17 cellular contexts compared by ENCODE assay signal in the genomic region with DNA sequence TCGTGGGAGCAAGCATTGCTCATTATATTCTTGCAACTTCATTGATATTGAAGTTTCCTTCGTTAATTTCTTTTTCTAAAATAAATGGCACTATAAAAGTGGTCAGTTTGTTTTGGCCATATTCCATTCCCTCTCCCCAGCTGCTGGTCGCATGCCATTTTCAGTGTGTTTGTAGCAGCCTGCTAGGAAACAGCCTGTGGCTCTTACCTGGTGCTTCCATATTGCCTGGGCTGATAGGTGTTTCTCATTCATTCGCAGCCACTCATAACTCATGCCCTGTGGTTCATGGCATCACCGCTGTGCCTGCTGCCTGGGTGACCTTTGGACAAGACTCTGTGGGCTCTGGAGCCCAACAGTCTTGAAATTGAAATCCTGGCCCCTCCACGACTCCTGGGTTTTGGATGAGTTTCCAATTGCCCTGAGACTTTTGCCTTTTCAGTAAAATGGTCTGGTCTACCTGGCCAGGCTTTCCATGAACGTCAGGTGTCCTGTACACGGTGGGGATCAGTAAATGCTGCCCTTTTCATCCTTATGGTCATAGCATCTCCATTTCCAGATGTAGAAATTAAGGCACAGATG.
DNase-seq lines count a peak whose midpoint lies in the region; ATAC-seq, FAIRE-seq and TF ChIP-seq lines count a peak whose summit lies in the region.
"Had no signal": no experiment of that assay in that cellular context is flagged by ENCODE, and none has a peak within 500 bp of the region (broad histone marks: within the 10 kb centered on the region; RNA-seq: fewer than 3 reads in every experiment).

No MANE protein-coding gene starts in this region.

- ATAC-seq in pancreas (peak; percentile 40 to 63 (median 49)), HG03175 (IDR thresholded peaks at IDR 0.05; ENCODE audit: unreplicated experiment) (no peak)

- H3K27ac Mint-ChIP-seq in activated T-helper 1 cell treated with anti-CD3 and anti-CD28 coated beads, Interleukin-12 subunit alpha, Interleukin-12 subunit beta, Interleukin-2, Interleukin-4 antibody, amounts not matched to agents 30 ng/mL and 10 ng/mL and 1 ng/mL, durations not matched to agents 14 hours and 24 hours and 36 hours: no peak overlapping the region
- H3K27ac Mint-ChIP-seq: memory B cell had no signal

- H3K4me3 ChIP-seq in adipocyte (ENCODE audit: low read length) (peak overlapping the region; percentile 48), pancreas (no peak overlapping the region)
- H3K4me3 ChIP-seq: PC-9, SK-N-MC had no signal

- intact Hi-C loops in pancreas (cut with DNase I): no loop called here
- intact Hi-C loops in activated T-helper 1 cell treated with anti-CD3 and anti-CD28 coated beads, Interleukin-12 subunit alpha, Interleukin-12 subunit beta, Interleukin-2, Interleukin-4 antibody, amounts not matched to agents 30 ng/mL and 10 ng/mL and 1 ng/mL, durations not matched to agents 14 hours and 24 hours and 36 hours (cut with micrococcal nuclease): loop anchor here (2.0 to 5.0 kb wide), 3 partner anchors 20 to 70 kb away; a partner anchor contains a TSS

- H3K4me1 Mint-ChIP-seq in activated T-helper 1 cell treated with anti-CD3 and anti-CD28 coated beads, Interleukin-12 subunit alpha, Interleukin-12 subunit beta, Interleukin-2, Interleukin-4 antibody, amounts not matched to agents 30 ng/mL and 10 ng/mL and 1 ng/mL, durations not matched to agents 14 hours and 24 hours and 36 hours (ENCODE audit: low read depth): peaks cover 51% of the 10 kb centered on the region
- H3K4me1 Mint-ChIP-seq: memory B cell had no signal

- TF ChIP-seq CTCF in pancreas (IDR thresholded peaks at IDR 0.05): no peak

- no peak for FAIRE-seq in pancreas (lab: Jason Lieb, UNC)

- H3K27me3 Mint-ChIP-seq in activated T-helper 1 cell treated with anti-CD3 and anti-CD28 coated beads, Interleukin-12 subunit alpha, Interleukin-12 subunit beta, Interleukin-2, Interleukin-4 antibody, amounts not matched to agents 30 ng/mL and 10 ng/mL and 1 ng/mL, durations not matched to agents 14 hours and 24 hours and 36 hours (ENCODE audit: insufficient read depth): no peaks in the 10 kb centered on the region
- H3K27me3 Mint-ChIP-seq: memory B cell had no signal

- WGBS in pancreas, 2 donors: 34 to 43% methylated on average over 8 of the region's 8 CpGs

- H3K9me3 ChIP-seq in adipocyte (ENCODE audit: control insufficient read depth, low read length) (no peaks in the 10 kb centered on the region), pancreas (no peaks in the 10 kb centered on the region)

- H3K9me3 Mint-ChIP-seq in activated T-helper 1 cell treated with anti-CD3 and anti-CD28 coated beads, Interleukin-12 subunit alpha, Interleukin-12 subunit beta, Interleukin-2, Interleukin-4 antibody, amounts not matched to agents 30 ng/mL and 10 ng/mL and 1 ng/mL, durations not matched to agents 14 hours and 24 hours and 36 hours: no peaks in the 10 kb centered on the region

- H3K9ac ChIP-seq in adipocyte (ENCODE audit: low read length): peak overlapping the region; percentile 47

- peak overlapping the region in 2 of 4 donors; percentile 61 to 68 for H3K27ac ChIP-seq in pancreas
- H3K27ac ChIP-seq: PC-9, SK-N-MC had no signal

- peak; percentile 63 for DNase-seq in NCI-H345 (lab: John Stamatoyannopoulos, UW)
- no peak for DNase-seq in NCI-H345 treated with DMSO at 0.1 percent for 48 hours (lab: John Stamatoyannopoulos, UW; ENCODE audit: unreplicated experiment)
- peak; percentile 60 for DNase-seq in NCI-H1105 treated with DMSO at 0.1 percent for 48 hours (lab: John Stamatoyannopoulos, UW)
- DNase-seq in adipocyte (ENCODE audit: low read depth): no peak
- DNase-seq in pancreas: no peak
- DNase-seq in activated gamma-delta T cell treated with Interleukin-2 at 50 U/mL for 16 hours: no peak
- DNase-seq in activated T-helper 1 cell treated with anti-CD3 and anti-CD28 coated beads, Interleukin-12 subunit alpha, Interleukin-12 subunit beta, Interleukin-2, Interleukin-4 antibody, amounts not matched to agents 30 ng/mL and 10 ng/mL and 1 ng/mL, durations not matched to agents 14 hours and 24 hours and 36 hours (ENCODE audit: low spot score): no peak
- DNase-seq: activated T-cell treated with anti-CD3 and anti-CD28 coated beads, Interleukin-2, amount 50 U/mL, for 1 hour; foreskin fibroblast; GOT3; KBM-7; NCI-H526; PC-9; retina had no signal

- H3K27me3 ChIP-seq in adipocyte (replicated peaks; ENCODE audit: control insufficient read depth, insufficient read depth, low read length) (no peaks in the 10 kb centered on the region), pancreas (no peaks in the 10 kb centered on the region)

- no peak overlapping the region for H3K4me3 Mint-ChIP-seq in activated T-helper 1 cell treated with anti-CD3 and anti-CD28 coated beads, Interleukin-12 subunit alpha, Interleukin-12 subunit beta, Interleukin-2, Interleukin-4 antibody, amounts not matched to agents 30 ng/mL and 10 ng/mL and 1 ng/mL, durations not matched to agents 14 hours and 24 hours and 36 hours
- H3K4me3 Mint-ChIP-seq: memory B cell had no signal

- H3K36me3 ChIP-seq in adipocyte (ENCODE audit: control insufficient read depth, insufficient read depth, low read length, severe bottlenecking): no peaks in the 10 kb centered on the region
- no peaks in the 10 kb centered on the region for H3K36me3 ChIP-seq in pancreas

- H3K36me3 Mint-ChIP-seq in activated T-helper 1 cell treated with anti-CD3 and anti-CD28 coated beads, Interleukin-12 subunit alpha, Interleukin-12 subunit beta, Interleukin-2, Interleukin-4 antibody, amounts not matched to agents 30 ng/mL and 10 ng/mL and 1 ng/mL, durations not matched to agents 14 hours and 24 hours and 36 hours (ENCODE audit: low read depth): peaks cover 7% of the 10 kb centered on the region
- H3K36me3 Mint-ChIP-seq: memory B cell had no signal

- H3K4me1 ChIP-seq in adipocyte (ENCODE audit: control insufficient read depth, insufficient read depth, low read length): peaks cover 48% of the 10 kb centered on the region
- peaks cover 0 to 8% (median 0%) of the 10 kb centered on the region in 3 donors for H3K4me1 ChIP-seq in pancreas

Comparison
In these comparisons a context has a peak if more than half of its experiments do, and no peak if none do; other contexts are left out.
1. DNase-seq: peak in NCI-H345 (single experiment) and NCI-H1105 treated with DMSO at 0.1 percent for 48 hours (single experiment); none in NCI-H345 treated with DMSO at 0.1 percent for 48 hours (single experiment), adipocyte (single experiment), pancreas (0 of 6), activated gamma-delta T cell treated with Interleukin-2 at 50 U/mL for 16 hours (single experiment) and activated T-helper 1 cell treated with anti-CD3 and anti-CD28 coated beads, Interleukin-12 subunit alpha, Interleukin-12 subunit beta, Interleukin-2, Interleukin-4 antibody, amounts not matched to agents 30 ng/mL and 10 ng/mL and 1 ng/mL, durations not matched to agents 14 hours and 24 hours and 36 hours (single experiment).